ENCODE assay signal across 8 cellular contexts in genomic region chr2:47654790-47655562, GRCh38.
A peak's percentile ranks its signal among the peaks of the same experiment; 100 is the strongest.
DNase-seq lines count a peak whose midpoint lies in the region; ATAC-seq and TF ChIP-seq lines count a peak whose summit lies in the region.

No MANE protein-coding gene starts in this region.

- TF ChIP-seq CTCF in glutamatergic neuron (IDR thresholded peaks at IDR 0.05; ENCODE audit: partially characterized antibody, unreplicated experiment) = no peak

- no peaks in the 10 kb centered on the region for H3K36me3 Mint-ChIP-seq in glutamatergic neuron (ENCODE audit: unreplicated experiment)
- no peaks in the 10 kb centered on the region for H3K36me3 Mint-ChIP-seq in activated naive CD8-positive, alpha-beta T cell treated with anti-CD3 and anti-CD28 coated beads for 36 hours

- TF ChIP-seq POLR2A in GM18505 (IDR thresholded peaks at IDR 0.05; ENCODE audit: borderline replicate concordance, extremely low read depth, insufficient read depth, insufficient read length) = no peak

- peaks cover 3% of the 10 kb centered on the region for H3K27me3 Mint-ChIP-seq in glutamatergic neuron (ENCODE audit: unreplicated experiment)
- H3K27me3 Mint-ChIP-seq in activated naive CD8-positive, alpha-beta T cell treated with anti-CD3 and anti-CD28 coated beads for 36 hours = no peaks in the 10 kb centered on the region

- no peak overlapping the region for H3K27ac Mint-ChIP-seq in glutamatergic neuron (ENCODE audit: unreplicated experiment)
- no peak overlapping the region for H3K27ac Mint-ChIP-seq in activated naive CD8-positive, alpha-beta T cell treated with anti-CD3 and anti-CD28 coated beads for 36 hours

- peaks cover 2% of the 10 kb centered on the region for H3K4me1 Mint-ChIP-seq in glutamatergic neuron (ENCODE audit: low read depth, unreplicated experiment)
- no peaks in the 10 kb centered on the region for H3K4me1 Mint-ChIP-seq in activated naive CD8-positive, alpha-beta T cell treated with anti-CD3 and anti-CD28 coated beads for 36 hours

- H3K9me3 Mint-ChIP-seq in glutamatergic neuron (ENCODE audit: unreplicated experiment) = no peaks in the 10 kb centered on the region
- no peaks in the 10 kb centered on the region for H3K9me3 Mint-ChIP-seq in activated naive CD8-positive, alpha-beta T cell treated with anti-CD3 and anti-CD28 coated beads for 36 hours

- DNase-seq in glutamatergic neuron = no peak
- DNase-seq in NCI-H1930 (lab: John Stamatoyannopoulos, UW) = no peak
- DNase-seq in NCI-H1092 treated with DMSO at 0.1 percent for 48 hours (lab: John Stamatoyannopoulos, UW) = no peak
- no peak for DNase-seq in activated naive CD8-positive, alpha-beta T cell treated with anti-CD3 and anti-CD28 coated beads for 36 hours
- no peak for DNase-seq in NCI-H446 (lab: John Stamatoyannopoulos, UW)

- H3K4me3 Mint-ChIP-seq in glutamatergic neuron (ENCODE audit: unreplicated experiment) = peak overlapping the region; percentile 34
- H3K4me3 Mint-ChIP-seq in activated naive CD8-positive, alpha-beta T cell treated with anti-CD3 and anti-CD28 coated beads for 36 hours = no peak overlapping the region

- ATAC-seq in GM18505 (IDR thresholded peaks at IDR 0.05; ENCODE audit: unreplicated experiment) (peak; percentile 77), GM21723 (IDR thresholded peaks at IDR 0.05; ENCODE audit: unreplicated experiment) (peak; percentile 75), HG03575 (IDR thresholded peaks at IDR 0.05; ENCODE audit: extremely low read depth, insufficient number of reproducible peaks, low FRiP score, unreplicated experiment) (peak; percentile 43)
